In the genomic region with DNA sequence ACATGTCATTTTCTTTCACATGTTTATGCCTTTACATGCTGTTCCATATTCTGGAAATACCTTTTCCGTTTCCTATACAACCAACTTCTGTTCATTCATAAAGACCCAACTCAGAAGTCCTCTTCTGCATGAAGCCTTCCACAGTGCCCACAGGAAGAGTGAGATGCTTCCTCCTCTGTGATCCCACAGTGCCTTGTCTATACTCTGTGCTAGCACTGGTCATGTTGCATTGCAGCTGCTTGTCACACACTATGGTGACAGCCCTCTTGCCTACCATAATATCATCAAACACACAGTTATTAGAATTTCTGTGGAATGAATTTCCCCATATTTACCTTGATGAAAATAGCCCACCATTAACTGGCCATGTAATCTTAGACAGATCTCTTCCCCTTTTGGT, we compare ENCODE assay signal across 18 cellular contexts. TPM values are rescaled to one million over a fixed set of nuclear protein-coding genes. Genes with fewer than 3 reads are reported as not detected.
DNase-seq lines count a peak whose midpoint lies in the region; ATAC-seq and TF ChIP-seq lines count a peak whose summit lies in the region.
"Had no signal": no experiment of that assay in that cellular context is flagged by ENCODE, and none has a peak within 500 bp of the region (broad histone marks: within the 10 kb centered on the region; RNA-seq: fewer than 3 reads in every experiment).

No MANE protein-coding gene starts in this region.

- peak overlapping the region; percentile 82 for H3K27ac ChIP-seq in 22Rv1
- peak overlapping the region; percentile 0; the same call in 1 of the 2 replicates for H3K27ac ChIP-seq in SJCRH30
- peak overlapping the region; percentile 4 to 59 for H3K27ac ChIP-seq in mucosa of rectum (ENCODE audit: low read depth in 2 of 2, low read length in 2 of 2)
- peak overlapping the region in 4 of 5 donors; percentile 56 to 97 (median 68) for H3K27ac ChIP-seq in stomach
- H3K27ac ChIP-seq: GM23248 had no signal

- no peak for TF ChIP-seq EP300 in stomach (IDR thresholded peaks at IDR 0.05)

- peak in 1 of 2 experiments; percentile 45 for DNase-seq in SJCRH30
- no peak for DNase-seq in stomach
- no peak for DNase-seq in NCI-H187 (lab: John Stamatoyannopoulos, UW)
- no peak for DNase-seq in retina
- DNase-seq: ACHN; C1 segment of cervical spinal cord; CD8-positive, alpha-beta memory T cell; GM23248; MV-4-11; NCI-H187 treated with DMSO at 0.1 percent for 48 hours; NCI-H226; NCI-H524 treated with DMSO at 0.1 percent for 48 hours had no signal

- no peak overlapping the region for H3K9ac ChIP-seq in mucosa of rectum (ENCODE audit: low read depth in 1 of 2, low read length in 2 of 2)
- H3K9ac ChIP-seq: GM23248 had no signal

- 84 to 94% (median 93%) methylated on average over 1 of the region's 1 CpG for WGBS in stomach, 5 donors

- peaks cover 16% of the 10 kb centered on the region for H3K4me1 ChIP-seq in SJCRH30
- H3K4me1 ChIP-seq in mucosa of rectum (ENCODE audit: control insufficient read depth in 2 of 2, insufficient read depth in 2 of 2, low read length in 2 of 2) = peaks cover 0 to 3% of the 10 kb centered on the region in 2 donors
- H3K4me1 ChIP-seq in stomach = peaks cover 31 to 64% (median 47%) of the 10 kb centered on the region in 4 donors
- H3K4me1 ChIP-seq: HAP-1 had no signal

- peaks cover 3% of the 10 kb centered on the region for H3K36me3 ChIP-seq in SJCRH30
- H3K36me3 ChIP-seq in mucosa of rectum (ENCODE audit: control insufficient read depth in 2 of 2, insufficient read depth in 2 of 2, low read length in 2 of 2) = peaks cover 0 to 2% of the 10 kb centered on the region in 2 donors
- H3K36me3 ChIP-seq in stomach = no peaks in the 10 kb centered on the region
- H3K36me3 ChIP-seq: HAP-1 had no signal

- H3K27me3 ChIP-seq in SJCRH30 (no peaks in the 10 kb centered on the region), mucosa of rectum (ENCODE audit: control insufficient read depth in 2 of 2, insufficient read depth in 2 of 2, low read length in 2 of 2) (no peaks in the 10 kb centered on the region), stomach (no peaks in the 10 kb centered on the region)

- no peak overlapping the region for H3K4me3 ChIP-seq in SJCRH30
- no peak overlapping the region for H3K4me3 ChIP-seq in mucosa of rectum (ENCODE audit: low read length in 2 of 2)
- no peak overlapping the region for H3K4me3 ChIP-seq in stomach
- H3K4me3 ChIP-seq: GM23248, HAP-1, K562 had no signal

- TF ChIP-seq CTCF in 22Rv1 (IDR thresholded peaks at IDR 0.05) (no peak), stomach (IDR thresholded peaks at IDR 0.05) (no peak)

- no peak for ATAC-seq in GM19351 (IDR thresholded peaks at IDR 0.05; ENCODE audit: unreplicated experiment)
- ATAC-seq in HG03520 (IDR thresholded peaks at IDR 0.05; ENCODE audit: unreplicated experiment) = no peak
- ATAC-seq: K562 had no signal

- H3K9me3 ChIP-seq in SJCRH30 (replicated peaks) = no peaks in the 10 kb centered on the region
- H3K9me3 ChIP-seq in mucosa of rectum (ENCODE audit: control insufficient read depth in 2 of 2, low read length in 2 of 2) = no peaks in the 10 kb centered on the region
- no peaks in the 10 kb centered on the region for H3K9me3 ChIP-seq in stomach
- H3K9me3 ChIP-seq: HAP-1 had no signal

- intact Hi-C loops in stomach (cut with DNase I; ENCODE audit: low total_unique reads) = no loop called here

- TF ChIP-seq POLR2A in stomach (IDR thresholded peaks at IDR 0.05) = no peak

RNA-seq across cellular contexts. Expression of gene PARVA, which starts 8.9 kb away (rescaled TPM):
- total RNA-seq in SJCRH30 (2014; rRNA removed; shearing (Covaris generic)) = 43.9 and 45.0 TPM in 2 replicates
- total RNA-seq in stomach = 100 to 1,000 TPM in 1 of 5 donors, 10 to 100 TPM in 4; 42.9 to 116 (median 54.8) TPM
- polyA plus RNA-seq in stomach = 10 to 100 TPM; 18.8 to 31.5 (median 26.3) TPM
- polyA plus RNA-seq: K562 had no signal

Comparison
In these comparisons a context has a peak if more than half of its experiments do, and no peak if none do; other contexts are left out.
1. H3K27ac ChIP-seq: peak in every context shown above with its lines; median percentile 82 in 22Rv1; 68 in stomach; 32 in mucosa of rectum; 0 in SJCRH30.